In the genomic region with DNA sequence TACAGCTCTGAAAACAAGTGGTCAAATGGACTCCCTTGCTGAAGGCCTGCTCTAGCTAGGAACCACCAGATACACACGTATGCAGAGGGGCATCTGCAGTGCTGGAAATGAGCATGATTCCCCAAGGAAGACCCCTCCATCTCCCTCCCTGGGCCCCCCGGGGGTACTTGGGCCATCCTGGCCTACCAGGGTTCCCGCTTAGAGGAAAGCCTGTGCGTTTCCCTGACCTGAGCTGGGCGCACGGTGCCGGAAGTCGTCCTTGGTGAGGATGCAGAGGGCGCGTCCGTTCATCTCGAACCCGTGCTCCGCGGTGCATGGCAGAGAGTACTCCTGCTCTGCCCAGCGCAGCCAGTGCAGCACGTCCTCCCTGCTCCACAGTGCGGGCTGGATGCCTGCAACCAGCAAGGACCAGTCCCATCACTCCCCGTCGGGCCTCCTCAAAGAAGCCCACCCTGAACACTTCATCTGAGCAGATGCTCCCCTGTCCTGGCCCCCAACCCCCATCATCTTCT, we compare ENCODE assay signal across 20 cellular contexts. TPM values are rescaled to one million over a fixed set of nuclear protein-coding genes. Genes with fewer than 3 reads are reported as not detected.
"Had no signal": no experiment of that assay in that cellular context is flagged by ENCODE, and none has a peak within 500 bp of the region (broad histone marks: within the 10 kb centered on the region; RNA-seq: fewer than 3 reads in every experiment).

No MANE protein-coding gene starts in this region.

- H3K27ac Mint-ChIP-seq: naive thymus-derived CD8-positive, alpha-beta T cell; progenitor cell of endocrine pancreas had no signal

- H3K4me3 Mint-ChIP-seq: naive thymus-derived CD8-positive, alpha-beta T cell had no signal

- DNase-seq: effector memory CD4-positive, alpha-beta T cell; gastrocnemius medialis; heart right ventricle; hypothalamus; kidney glomerular epithelial cell; mammary epithelial cell; mucosa of descending colon; naive thymus-derived CD8-positive, alpha-beta T cell; nucleus accumbens; ovary; right cardiac atrium; small intestine; stimulated activated CD4-positive, alpha-beta T cell treated with anti-CD3 and anti-CD28 coated beads, Interleukin-2, amount 100 ng/mL, for 48 hours; stimulated activated naive CD4-positive, alpha-beta T cell treated with Interleukin-2 at 50 U/mL for 16 hours; transverse colon had no signal

- H3K9me3 Mint-ChIP-seq: naive thymus-derived CD8-positive, alpha-beta T cell had no signal

- ATAC-seq: gastrocnemius medialis; heart right ventricle; mucosa of descending colon; naive thymus-derived CD8-positive, alpha-beta T cell; right cardiac atrium had no signal

RNA-seq across cellular contexts. Expression of a gene that starts 11.8 kb away (rescaled TPM):
- total RNA-seq: gastrocnemius medialis; naive thymus-derived CD8-positive, alpha-beta T cell; progenitor cell of endocrine pancreas had no signal

RNA-seq across cellular contexts. Expression of a gene that starts 39.0 kb away (rescaled TPM):
- total RNA-seq: esophagus muscularis mucosa; fibroblast of villous mesenchyme; gastrocnemius medialis; heart right ventricle; lower leg skin; mammary epithelial cell; naive thymus-derived CD8-positive, alpha-beta T cell; urinary bladder had no signal
